ENCODE assay signal across 7 cellular contexts in genomic region chr19:54162241-54162805, GRCh38. TPM values are rescaled to one million over a fixed set of nuclear protein-coding genes. Genes with fewer than 3 reads are reported as not detected.
DNase-seq lines count a peak whose midpoint lies in the region; ATAC-seq, FAIRE-seq and TF ChIP-seq lines count a peak whose summit lies in the region.

No MANE protein-coding gene starts in this region.

- ATAC-seq in PC-3 (peak; percentile 11), HG02642 (IDR thresholded peaks at IDR 0.05; ENCODE audit: poor library complexity, unreplicated experiment) (no peak)
- peak; percentile 19 for ATAC-seq in activated T-cell treated with anti-CD3 and anti-CD28 coated beads, Interleukin-2, amount 50 U/mL, for 4 hours
- peak; percentile 12 for ATAC-seq in stimulated activated naive CD8-positive, alpha-beta T cell treated with anti-CD3 and anti-CD28 coated beads, Interleukin-15, Interleukin-2, amounts not matched to agents 100 U/mL and 50 U/mL, for 24 hours

- peaks cover 23% of the 10 kb centered on the region for H3K79me2 ChIP-seq in PC-3 (ENCODE audit: low read length)

- no peaks in the 10 kb centered on the region for H3K27me3 ChIP-seq in PC-3 (ENCODE audit: low read length)

- H3K36me3 ChIP-seq in PC-3 (ENCODE audit: low read depth, low read length) = no peaks in the 10 kb centered on the region

- peak overlapping the region; percentile 63 for H2AFZ ChIP-seq in PC-3 (ENCODE audit: low read length)

- no peaks in the 10 kb centered on the region for H3K9me2 ChIP-seq in PC-3 (replicated peaks; ENCODE audit: low read length)

- H3K9me3 ChIP-seq in PC-3 (ENCODE audit: low read length) = no peaks in the 10 kb centered on the region

- no peaks in the 10 kb centered on the region for H4K20me1 ChIP-seq in PC-3 (ENCODE audit: low read length)

- peaks cover 4% of the 10 kb centered on the region for H3K36me3 Mint-ChIP-seq in activated T-cell treated with anti-CD3 and anti-CD28 coated beads, Interleukin-2, amount 50 U/mL, for 4 hours (ENCODE audit: insufficient read depth)
- H3K36me3 Mint-ChIP-seq in neural crest cell (ENCODE audit: low read depth) = peaks cover 18% of the 10 kb centered on the region

- POLR2A ChIA-PET in PC-3 (lab: Charles Lee; ENCODE audit: unreplicated experiment) = no interaction called here

- H3F3A ChIP-seq in PC-3 (ENCODE audit: low read length, unreplicated experiment) = no peaks in the 10 kb centered on the region

- H3K27me3 Mint-ChIP-seq in activated T-cell treated with anti-CD3 and anti-CD28 coated beads, Interleukin-2, amount 50 U/mL, for 4 hours (ENCODE audit: low read depth) = no peaks in the 10 kb centered on the region
- peaks cover 27% of the 10 kb centered on the region for H3K27me3 Mint-ChIP-seq in neural crest cell (ENCODE audit: low read depth)

- H3K9ac ChIP-seq in PC-3 (ENCODE audit: low read length) = no peak overlapping the region

- H3K4me1 Mint-ChIP-seq in activated T-cell treated with anti-CD3 and anti-CD28 coated beads, Interleukin-2, amount 50 U/mL, for 4 hours (ENCODE audit: low read depth) = peaks cover 57% of the 10 kb centered on the region
- peaks cover 39% of the 10 kb centered on the region for H3K4me1 Mint-ChIP-seq in neural crest cell

- no peak for FAIRE-seq in H54 (lab: Jason Lieb, UNC)

- intact Hi-C loops in PC-3 (cut with micrococcal nuclease) = loop anchor here (5.0 kb wide), 1 partner anchor 40 kb away; the partner anchor contains the start of gene RPS9

- H3K4me3 ChIP-seq in PC-3 (ENCODE audit: low read length) (peak overlapping the region; percentile 71), fibroblast of mammary gland (ENCODE audit: control insufficient read depth, low read depth, low read length) (peak overlapping the region; percentile 54)

- H3K27ac Mint-ChIP-seq in neural crest cell (ENCODE audit: unreplicated experiment) = no peak overlapping the region

- peaks cover 38% of the 10 kb centered on the region for H3K4me1 ChIP-seq in PC-3 (ENCODE audit: insufficient read depth, low read length)

- DNase-seq in H54 (ENCODE audit: insufficient read length, low spot score) (peak; percentile 58), PC-3 (peak; percentile 86), fibroblast of mammary gland (ENCODE audit: low read depth) (peak; percentile 77), neural crest cell (ENCODE audit: low read depth, low spot score) (peak; percentile 45)
- peak; percentile 79 for DNase-seq in activated T-cell treated with anti-CD3 and anti-CD28 coated beads, Interleukin-2, amount 50 U/mL, for 4 hours
- peak; percentile 84 for DNase-seq in stimulated activated naive CD8-positive, alpha-beta T cell treated with anti-CD3 and anti-CD28 coated beads, Interleukin-15, Interleukin-2, amounts not matched to agents 100 U/mL and 50 U/mL, for 24 hours

- peak overlapping the region; percentile 82 for H3K4me2 ChIP-seq in PC-3 (ENCODE audit: low read length)

- no peaks in the 10 kb centered on the region for H3K9me3 Mint-ChIP-seq in activated T-cell treated with anti-CD3 and anti-CD28 coated beads, Interleukin-2, amount 50 U/mL, for 4 hours
- H3K9me3 Mint-ChIP-seq in neural crest cell = peaks cover 7% of the 10 kb centered on the region

- H3K27ac ChIP-seq in PC-3 (ENCODE audit: low read length) = no peak overlapping the region

- TF ChIP-seq CTCF in PC-3 (conservative IDR thresholded peaks at IDR 0.05; ENCODE audit: low read depth, low read length) (no peak), fibroblast of mammary gland (conservative IDR thresholded peaks at IDR 0.05; ENCODE audit: control insufficient read depth, insufficient read depth, low read depth, low read length) (no peak), neural crest cell (conservative IDR thresholded peaks at IDR 0.05) (no peak)

- no peak for TF ChIP-seq POLR2A in H54 (IDR thresholded peaks at IDR 0.05; ENCODE audit: low read depth, low read length)

- no TSS peak for BruUV-seq in PC-3 (replicated peaks; lab: Mats Ljungman, UMichigan)

- CTCF ChIA-PET in PC-3 (lab: Charles Lee) = no interaction called here

- H3K4me3 Mint-ChIP-seq in activated T-cell treated with anti-CD3 and anti-CD28 coated beads, Interleukin-2, amount 50 U/mL, for 4 hours = peak overlapping the region; percentile 84
- H3K4me3 Mint-ChIP-seq in neural crest cell = peak overlapping the region; percentile 87

RNA-seq across cellular contexts. Expression of gene LENG1, which starts 2.8 kb away (rescaled TPM):
- total RNA-seq in PC-3 (2014; rRNA removed) = 13.6 and 18.8 TPM in 2 replicates
- 1 to 10 TPM; 5.6 to 9.7 (median 9.2) TPM for total RNA-seq in activated T-cell treated with anti-CD3 and anti-CD28 coated beads, Interleukin-2, amount 50 U/mL, for 4 hours
- total RNA-seq in neural crest cell = 5.1 and 5.9 TPM in 2 replicates

RNA-seq across cellular contexts. Expression of gene TMC4, which starts 10.6 kb away (rescaled TPM):
- total RNA-seq in PC-3 (2014; rRNA removed) (11.2 and 13.4 TPM in 2 replicates), neural crest cell (0.28 TPM in 1 of 2 replicates, not detected in the other)
- total RNA-seq in activated T-cell treated with anti-CD3 and anti-CD28 coated beads, Interleukin-2, amount 50 U/mL, for 4 hours = under 1 TPM; 0.63 to 0.98 (median 0.79) TPM

RNA-seq across cellular contexts. Expression of gene CNOT3, which starts 24.8 kb away (rescaled TPM):
- total RNA-seq in PC-3 (2014; rRNA removed) = 41.1 and 60.2 TPM in 2 replicates
- total RNA-seq in activated T-cell treated with anti-CD3 and anti-CD28 coated beads, Interleukin-2, amount 50 U/mL, for 4 hours = 100 to 1,000 TPM in 2 of 3 donors, 10 to 100 TPM in 1; 90.8 to 102 (median 100) TPM
- total RNA-seq in neural crest cell = 87.6 and 95.5 TPM in 2 replicates

RNA-seq across cellular contexts. Expression of gene MBOAT7, which starts 27.1 kb away (rescaled TPM):
- 231 and 261 TPM in 2 replicates for total RNA-seq in PC-3 (2014; rRNA removed)
- 100 to 1,000 TPM in 2 of 3 donors, 10 to 100 TPM in 1; 96.3 to 122 (median 108) TPM for total RNA-seq in activated T-cell treated with anti-CD3 and anti-CD28 coated beads, Interleukin-2, amount 50 U/mL, for 4 hours
- total RNA-seq in neural crest cell = 74.2 and 76.5 TPM in 2 replicates

RNA-seq across cellular contexts. Expression of gene TSEN34, which starts 28.8 kb away (rescaled TPM):
- total RNA-seq in PC-3 (2014; rRNA removed) = 122 and 173 TPM in 2 replicates
- total RNA-seq in activated T-cell treated with anti-CD3 and anti-CD28 coated beads, Interleukin-2, amount 50 U/mL, for 4 hours = 10 to 100 TPM; 22.7 to 29.1 (median 25.9) TPM
- total RNA-seq in neural crest cell = 66.2 and 67.9 TPM in 2 replicates
